10 cellular contexts compared by ENCODE assay signal in the genomic region with DNA sequence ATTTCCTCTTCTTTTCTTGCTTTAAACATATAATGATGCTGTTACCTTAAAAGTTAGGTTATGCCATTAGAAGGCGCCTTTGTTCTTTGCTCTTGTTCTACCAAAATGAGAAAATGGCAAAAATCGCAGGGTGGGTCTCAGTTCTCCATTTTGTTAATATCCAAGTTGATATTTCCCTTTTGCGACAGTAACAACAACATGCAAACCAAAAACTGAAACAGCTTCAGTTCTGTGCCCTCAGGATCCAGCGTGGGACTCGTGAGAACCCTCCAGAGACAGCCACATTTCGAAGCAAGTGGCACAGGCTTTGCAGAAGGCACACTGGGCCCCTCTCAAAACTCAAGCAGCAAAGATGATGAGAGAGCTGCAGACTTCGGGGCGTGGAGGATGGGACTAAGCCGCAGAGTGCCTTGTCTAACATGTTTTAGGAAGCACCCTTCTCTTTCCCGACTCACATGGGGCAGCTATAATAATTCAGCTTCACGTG. TPM values are rescaled to one million over a fixed set of nuclear protein-coding genes. Genes with fewer than 3 reads are reported as not detected.
A peak's percentile ranks its signal among the peaks of the same experiment; 100 is the strongest.
DNase-seq lines count a peak whose midpoint lies in the region; ATAC-seq and TF ChIP-seq lines count a peak whose summit lies in the region.
"Had no signal": no experiment of that assay in that cellular context is flagged by ENCODE, and none has a peak within 500 bp of the region (broad histone marks: within the 10 kb centered on the region; RNA-seq: fewer than 3 reads in every experiment).

No MANE protein-coding gene starts in this region.

- H3K9me3 ChIP-seq in MM.1S (replicated peaks; ENCODE audit: insufficient read depth, low read length) (no peaks in the 10 kb centered on the region), colonic mucosa (no peaks in the 10 kb centered on the region), psoas muscle (no peaks in the 10 kb centered on the region)
- H3K9me3 ChIP-seq: testis had no signal

- ATAC-seq in psoas muscle (peak in 1 of 4 donors; percentile 7), GM18861 (IDR thresholded peaks at IDR 0.05; ENCODE audit: unreplicated experiment) (no peak), GM21619 (IDR thresholded peaks at IDR 0.05; ENCODE audit: unreplicated experiment) (no peak)

- no peak for TF ChIP-seq CTCF in MM.1S (IDR thresholded peaks at IDR 0.05; ENCODE audit: low read length)
- no peak for TF ChIP-seq CTCF in colonic mucosa (IDR thresholded peaks at IDR 0.05)
- TF ChIP-seq CTCF in psoas muscle (IDR thresholded peaks at IDR 0.05) = no peak
- no peak for TF ChIP-seq CTCF in RWPE1 (conservative IDR thresholded peaks at IDR 0.05; ENCODE audit: low read depth)

- DNase-seq in GDM1 (lab: John Stamatoyannopoulos, UW) (peak; percentile 77), MM.1S (peak; percentile 36), colonic mucosa (no peak), psoas muscle (no peak), anterior cingulate cortex (lab: John Stamatoyannopoulos, UW) (no peak), RWPE1 (ENCODE audit: low spot score) (no peak)
- DNase-seq: NCI-H524 treated with DMSO at 0.1 percent for 48 hours had no signal

- peak overlapping the region; percentile 7 for H2AFZ ChIP-seq in MM.1S (ENCODE audit: low read length)

- H3K27me3 ChIP-seq in MM.1S (replicated peaks; ENCODE audit: insufficient read depth, low read length) (no peaks in the 10 kb centered on the region), colonic mucosa (no peaks in the 10 kb centered on the region), psoas muscle (ENCODE audit: insufficient read depth in 3 of 3, low read length in 2 of 3) (no peaks in the 10 kb centered on the region)
- H3K27me3 ChIP-seq: testis had no signal

- H3K27ac ChIP-seq in MM.1S (ENCODE audit: low read length) (peak overlapping the region; percentile 48; the same call in 1 of the 2 replicates), colonic mucosa (peak overlapping the region; percentile 56), psoas muscle (peak overlapping the region; percentile 41), RWPE1 (no peak overlapping the region)

- no peaks in the 10 kb centered on the region for H4K20me1 ChIP-seq in MM.1S (ENCODE audit: insufficient read depth, low read length)

- H3K4me3 ChIP-seq in MM.1S (ENCODE audit: low read length) (peak overlapping the region; percentile 28), colonic mucosa (no peak overlapping the region), psoas muscle (no peak overlapping the region)
- H3K4me3 ChIP-seq: testis had no signal

- H3K36me3 ChIP-seq in MM.1S (replicated peaks; ENCODE audit: insufficient read depth, low read length) (no peaks in the 10 kb centered on the region), colonic mucosa (no peaks in the 10 kb centered on the region), psoas muscle (ENCODE audit: insufficient read depth in 1 of 2, low read depth in 1 of 2) (no peaks in the 10 kb centered on the region)

- H3K9ac ChIP-seq in MM.1S (ENCODE audit: low read length) = peak overlapping the region; percentile 8; the same call in 1 of the 2 replicates
- no peak overlapping the region for H3K9ac ChIP-seq in colonic mucosa (ENCODE audit: low read depth in 2 of 2, low read length in 2 of 2)

- intact Hi-C loops in colonic mucosa (cut with DNase I) (no loop called here), psoas muscle (cut with DNase I) (no loop called here)

- H3K9me2 ChIP-seq in MM.1S (replicated peaks; ENCODE audit: insufficient read depth, low read length) = no peaks in the 10 kb centered on the region

- WGBS in psoas muscle, 3 donors = 64 to 72% (median 66%) methylated on average over 11 of the region's 11 CpGs

- no peaks in the 10 kb centered on the region for H3K79me2 ChIP-seq in MM.1S (ENCODE audit: low read length)

- H3F3A ChIP-seq in MM.1S (ENCODE audit: insufficient read depth, low read length) = peaks cover 19% of the 10 kb centered on the region

- CTCF ChIA-PET in RWPE1 (lab: Yijun Ruan, JAX) = interaction anchor here (0.7 kb wide), 1 partner anchor 323 kb away, joined by 3 read pairs; no protein-coding TSS in a partner anchor

- POLR2A ChIA-PET in RWPE1 (lab: Yijun Ruan, JAX; ENCODE audit: low non-redundant PET) = no interaction called here

- peak overlapping the region; percentile 64 for H3K4me2 ChIP-seq in MM.1S (ENCODE audit: low read depth, low read length)

- peaks cover 38% of the 10 kb centered on the region for H3K4me1 ChIP-seq in MM.1S (ENCODE audit: low read length)
- no peaks in the 10 kb centered on the region for H3K4me1 ChIP-seq in colonic mucosa
- peaks cover 3% of the 10 kb centered on the region for H3K4me1 ChIP-seq in psoas muscle

RNA-seq across cellular contexts. Expression of gene LCP2, which starts 33.0 kb away (rescaled TPM):
- 10 to 100 TPM in 1 of 2 donors, 1 to 10 TPM in 1; 8.0 to 13.4 TPM for total RNA-seq in colonic mucosa
- 1 to 10 TPM; 4.2 to 6.0 (median 4.8) TPM for total RNA-seq in psoas muscle
- 1 to 10 TPM in 2 of 3 donors, under 1 TPM in 1; 0.76 to 1.8 (median 1.2) TPM for polyA plus RNA-seq in psoas muscle

RNA-seq across cellular contexts. Expression of gene KCNMB1, which starts 58.6 kb away (rescaled TPM):
- total RNA-seq in colonic mucosa = 1 to 10 TPM in 1 of 2 donors, under 1 TPM in 1; 0.42 to 6.9 TPM
- under 1 TPM; 0.12 to 0.38 (median 0.24) TPM for total RNA-seq in psoas muscle
- polyA plus RNA-seq in psoas muscle = under 1 TPM; 0.23 to 0.42 (median 0.25) TPM

Comparison
In these comparisons a context has a peak if more than half of its experiments do, and no peak if none do; other contexts are left out.
1. DNase-seq: peak in GDM1 (single experiment) and MM.1S (single experiment); none in colonic mucosa (single experiment), psoas muscle (0 of 2), anterior cingulate cortex (0 of 58) and RWPE1 (single experiment).